8 cellular contexts compared by ENCODE assay signal in genomic region chr16:30526823-30527634, GRCh38. TPM values are rescaled to one million over a fixed set of nuclear protein-coding genes. Genes with fewer than 3 reads are reported as not detected.
A peak's percentile ranks its signal among the peaks of the same experiment; 100 is the strongest.
DNase-seq lines count a peak whose midpoint lies in the region; ATAC-seq and TF ChIP-seq lines count a peak whose summit lies in the region.

No MANE protein-coding gene starts in this region.

- no peaks in the 10 kb centered on the region; the same call in 1 of the 2 replicates for H3K79me2 ChIP-seq in OCI-LY3 (ENCODE audit: low read length)

- H3K4me3 ChIP-seq in OCI-LY3 (ENCODE audit: low read length) = peak overlapping the region; percentile 87
- H3K4me3 ChIP-seq in mononuclear cell (ENCODE audit: low read length) = peak overlapping the region; percentile 74

- H4K20me1 ChIP-seq in OCI-LY3 (ENCODE audit: insufficient read depth, low read length) = no peaks in the 10 kb centered on the region

- peak overlapping the region; percentile 86 for H3K9ac ChIP-seq in OCI-LY3 (ENCODE audit: low read length)

- H3K36me3 ChIP-seq in OCI-LY3 (replicated peaks; ENCODE audit: low read depth, low read length) = peaks cover 9% of the 10 kb centered on the region

- H3K4me1 ChIP-seq in OCI-LY3 (ENCODE audit: low read length) (peaks cover 18% of the 10 kb centered on the region), mononuclear cell (ENCODE audit: insufficient read depth, low read length) (peaks cover 27% of the 10 kb centered on the region)

- H3K27ac ChIP-seq in OCI-LY3 (ENCODE audit: low read length) = peak overlapping the region; percentile 88

- peak; percentile 23 for TF ChIP-seq CTCF in OCI-LY3 (IDR thresholded peaks at IDR 0.05; ENCODE audit: low read depth, low read length)

- DNase-seq in DMS153 (lab: John Stamatoyannopoulos, UW) (peak; percentile 97), HuH-7.5 (ENCODE audit: low spot score) (peak; percentile 97), activated T-cell treated with anti-CD3 and anti-CD28 coated beads for 24 hours (ENCODE audit: low read depth) (peak; percentile 90), epidermal melanocyte (ENCODE audit: insufficient read length, low spot score) (peak; percentile 98)
- peak; percentile 96 to 97 for DNase-seq in stimulated activated CD8-positive, alpha-beta memory T cell treated with anti-CD3 and anti-CD28 coated beads, Interleukin-2, amount 100 ng/mL, for 48 hours (ENCODE audit: low read depth in 2 of 2)

- H3K4me2 ChIP-seq in OCI-LY3 (ENCODE audit: low read length) = peak overlapping the region; percentile 96

- H3K9me3 ChIP-seq in OCI-LY3 (ENCODE audit: insufficient read depth, low read length) (no peaks in the 10 kb centered on the region), mononuclear cell (ENCODE audit: low read depth, low read length) (no peaks in the 10 kb centered on the region)

- peak; percentile 70 for ATAC-seq in GM21526 (IDR thresholded peaks at IDR 0.05; ENCODE audit: low FRiP score, unreplicated experiment)

- H3K27me3 ChIP-seq in OCI-LY3 (ENCODE audit: low read depth, low read length) (no peaks in the 10 kb centered on the region), mononuclear cell (ENCODE audit: insufficient read depth, low read length) (no peaks in the 10 kb centered on the region)

- peak overlapping the region; percentile 82; the same call in 1 of the 2 replicates for H2AFZ ChIP-seq in OCI-LY3 (ENCODE audit: low read depth, low read length)

RNA-seq across cellular contexts. Expression of gene ZNF768, which starts 0.7 kb away (rescaled TPM):
- total RNA-seq in mononuclear cell = 5.7 TPM

RNA-seq across cellular contexts. Expression of gene ZNF747, which starts 7.6 kb away (rescaled TPM):
- total RNA-seq in mononuclear cell = 6.0 TPM

RNA-seq across cellular contexts. Expression of gene ZNF764, which starts 31.1 kb away (rescaled TPM):
- total RNA-seq in mononuclear cell = 10.5 TPM

RNA-seq across cellular contexts. Expression of gene ZNF688, which starts 44.5 kb away (rescaled TPM):
- total RNA-seq in mononuclear cell = 9.4 TPM

RNA-seq across cellular contexts. Expression of gene ITGAL, which starts 54.5 kb away (rescaled TPM):
- 150 TPM for total RNA-seq in mononuclear cell

Comparison
In these comparisons a context has a peak if more than half of its experiments do, and no peak if none do; other contexts are left out.
1. Peak in every context shown above with its lines: DNase-seq, ATAC-seq, H3K4me3 ChIP-seq and H3K27ac ChIP-seq.